ENCODE assay signal across 1 cellular context in the genomic region with DNA sequence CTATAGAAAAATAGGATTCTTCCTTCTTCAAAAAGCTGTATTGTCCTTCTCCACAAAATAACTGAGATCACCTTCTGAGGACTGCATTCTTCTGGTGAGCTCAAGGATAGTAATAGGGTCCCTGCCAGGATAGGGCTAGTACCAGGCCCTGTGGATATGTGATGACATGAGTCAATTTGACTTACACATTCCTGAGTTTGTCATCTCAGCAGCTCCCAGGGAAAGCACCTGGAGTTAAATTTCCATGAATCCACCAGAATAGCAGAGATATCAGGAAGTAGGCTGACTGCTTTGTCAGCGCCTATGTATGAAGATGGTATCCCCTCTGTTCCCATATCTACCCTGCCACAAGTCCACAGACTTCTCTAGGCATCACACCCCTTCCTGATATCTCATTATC.
TF ChIP-seq lines count a peak whose summit lies in the region.

No MANE protein-coding gene starts in this region.

TF ChIP-seq in H1, 55 proteins besides CTCF, POLR2A, EP300 and RAD21 (continued from another document):
- TF ChIP-seq, protein P1, sequence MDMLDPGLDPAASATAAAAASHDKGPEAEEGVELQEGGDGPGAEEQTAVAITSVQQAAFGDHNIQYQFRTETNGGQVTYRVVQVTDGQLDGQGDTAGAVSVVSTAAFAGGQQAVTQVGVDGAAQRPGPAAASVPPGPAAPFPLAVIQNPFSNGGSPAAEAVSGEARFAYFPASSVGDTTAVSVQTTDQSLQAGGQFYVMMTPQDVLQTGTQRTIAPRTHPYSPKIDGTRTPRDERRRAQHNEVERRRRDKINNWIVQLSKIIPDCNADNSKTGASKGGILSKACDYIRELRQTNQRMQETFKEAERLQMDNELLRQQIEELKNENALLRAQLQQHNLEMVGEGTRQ (IDR thresholded peaks at IDR 0.05; ENCODE audit: low read length), result no peak
- no peak for TF ChIP-seq GTF2F1 (IDR thresholded peaks at IDR 0.05; ENCODE audit: borderline replicate concordance, low read depth, low read length)
- no peak for TF ChIP-seq TEAD4 (IDR thresholded peaks at IDR 0.05; ENCODE audit: low read depth, low read length)
- TF ChIP-seq TCF12 (IDR thresholded peaks at IDR 0.05; ENCODE audit: low read depth, low read length), result no peak
